In genomic region chr6:79869600-79870084, GRCh38 we compare ENCODE assay signal across 8 cellular contexts.
DNase-seq lines count a peak whose midpoint lies in the region; ATAC-seq and TF ChIP-seq lines count a peak whose summit lies in the region.

No MANE protein-coding gene starts in this region.

- H3K9me3 ChIP-seq in HCT116 (ENCODE audit: control insufficient read depth in 1 of 2, insufficient read depth in 1 of 2, low read depth in 1 of 2, low read length in 2 of 2) (no peaks in the 10 kb centered on the region), ovary (no peaks in the 10 kb centered on the region), thyroid gland (no peaks in the 10 kb centered on the region)

- CTCF ChIA-PET in HCT116 (lab: Charles Lee), result interaction anchor here (0.7 to 3.1 kb wide), 16 partner anchors 9 to 619 kb away, joined by 3 to 42 read pairs (median 3); partner anchors contain the start of gene LCA5

- TF ChIP-seq RAD21 in HCT116 (IDR thresholded peaks at IDR 0.05; ENCODE audit: low read depth), result peak; percentile 65

- peak overlapping the region; percentile 68 for H3K4me2 ChIP-seq in HCT116 (ENCODE audit: low read length)

- TF ChIP-seq EP300 in ovary (IDR thresholded peaks at IDR 0.05), result no peak

- BruUV-seq in HCT116 (replicated peaks; lab: Mats Ljungman, UMichigan), result no TSS peak

- ATAC-seq in HCT116, result peak; percentile 98

- WGBS in ovary, 3 donors, result 1% methylated on average over 20 of the region's 20 CpGs
- WGBS in thyroid gland, 2 donors, result 5 to 6% methylated on average over 10 to 18 of the region's 20 CpGs

- H2AFZ ChIP-seq in HCT116 (ENCODE audit: low read depth, low read length, poor library complexity, severe bottlenecking), result peak overlapping the region; percentile 98

- H3K27me3 ChIP-seq in HCT116 (ENCODE audit: insufficient read depth, low read length), result no peaks in the 10 kb centered on the region
- H3K27me3 ChIP-seq in ovary, result no peaks in the 10 kb centered on the region
- no peaks in the 10 kb centered on the region for H3K27me3 ChIP-seq in thyroid gland

- in situ Hi-C loops in SK-MEL-5 (cut with HindIII; ENCODE audit: low pct_unique_long_range_greater_than_20kb, low sequenced_read_pairs), result no loop called here

- POLR2A ChIA-PET in HCT116 (lab: Charles Lee), result no interaction called here

- H3K4me3 ChIP-seq in HCT116 (replicated peaks in 1 of 2; ENCODE audit: low read depth in 1 of 2, low read length in 2 of 2) (peak overlapping the region in 1 of 2 experiments; percentile 32; a peak in 2 of 4 replicates), ovary (no peak overlapping the region), thyroid gland (replicated peaks in 1 of 3) (no peak overlapping the region)

- intact Hi-C loops in HCT116 (cut with micrococcal nuclease) (loop anchor here (2.0 to 10.0 kb wide), 3 partner anchors 197 to 635 kb away; partner anchors contain the start of gene HMGN3), ovary (cut with DNase I) (no loop called here), thyroid gland (cut with DNase I) (no loop called here)

- H3K36me3 ChIP-seq in HCT116 (ENCODE audit: control insufficient read depth in 1 of 2, insufficient read depth in 2 of 2, low read length in 2 of 2) (no peaks in the 10 kb centered on the region), ovary (no peaks in the 10 kb centered on the region), thyroid gland (no peaks in the 10 kb centered on the region)

- RAD21 ChIA-PET in HCT116 (lab: Charles Lee; ENCODE audit: low non-redundant PET in 1 of 2, low total read pairs in 2 of 2, uncharacterized antibody in 2 of 2, unreplicated experiment in 2 of 2), result interaction anchor here in 1 of 2 experiments (0.8 to 1.0 kb wide), 2 partner anchors 91 to 224 kb away, joined by 3 to 4 read pairs; no protein-coding TSS in a partner anchor

- TF ChIP-seq POLR2A in HCT116 (IDR thresholded peaks at IDR 0.05; ENCODE audit: borderline replicate concordance, extremely low read depth, insufficient read depth, insufficient read length) (no peak), ovary (IDR thresholded peaks at IDR 0.05) (no peak), thyroid gland (IDR thresholded peaks at IDR 0.05) (no peak)

- no peaks in the 10 kb centered on the region for H3K9me2 ChIP-seq in HCT116 (ENCODE audit: insufficient read depth)

- H3K4me1 ChIP-seq in HCT116 (ENCODE audit: control insufficient read depth in 1 of 2, insufficient read depth in 2 of 2, low read length in 2 of 2) (peaks cover 0 to 21% of the 10 kb centered on the region in 2 experiments; a peak in 3 of 4 replicates), ovary (ENCODE audit: insufficient read depth) (peaks cover 5% of the 10 kb centered on the region), thyroid gland (peaks cover 3% of the 10 kb centered on the region in 2 donors)

- peak overlapping the region; percentile 15; the same call in 1 of the 2 replicates for H3K9ac ChIP-seq in HCT116 (ENCODE audit: low read length)

- no peaks in the 10 kb centered on the region for H4K20me1 ChIP-seq in HCT116 (ENCODE audit: insufficient read depth)

- H3K79me2 ChIP-seq in HCT116 (ENCODE audit: insufficient read depth, low read length), result no peaks in the 10 kb centered on the region

- peak; percentile 29 for DNase-seq in GM04504 (ENCODE audit: low read depth)
- peak; percentile 67 for DNase-seq in HCT116 (ENCODE audit: low read depth, low spot score)
- DNase-seq in M059J (ENCODE audit: low read depth), result peak; percentile 72
- peak; percentile 72 for DNase-seq in SK-MEL-5 (ENCODE audit: low read depth, low spot score)
- DNase-seq in activated naive CD4-positive, alpha-beta T cell (lab: John Stamatoyannopoulos, UW), result peak; percentile 33 to 65 (median 52)
- DNase-seq in germinal center (ENCODE audit: low spot score), result peak; percentile 84
- peak; percentile 63 to 79 (median 71) for DNase-seq in ovary
- peak; percentile 76 to 84 for DNase-seq in thyroid gland

- TF ChIP-seq CTCF in HCT116 (IDR thresholded peaks at IDR 0.05 in 2 of 3, conservative IDR thresholded peaks at IDR 0.05 in 1 of 3; ENCODE audit: borderline replicate concordance in 1 of 3, insufficient read depth in 1 of 3, low read depth in 2 of 3, low read length in 2 of 3) (peak; percentile 52 to 86 (median 82)), ovary (IDR thresholded peaks at IDR 0.05) (peak; percentile 50 to 67 (median 58)), thyroid gland (IDR thresholded peaks at IDR 0.05) (peak; percentile 70 to 94 (median 86))

- no peak overlapping the region for H3K27ac ChIP-seq in HCT116 (ENCODE audit: low read depth, low read length)
- no peak overlapping the region for H3K27ac ChIP-seq in ovary
- no peak overlapping the region for H3K27ac ChIP-seq in thyroid gland

TF ChIP-seq in HCT116, 20 proteins besides CTCF, POLR2A, EP300 and RAD21:
- TF ChIP-seq TCF7L2 (IDR thresholded peaks at IDR 0.05; ENCODE audit: borderline replicate concordance, extremely low read depth, insufficient read depth, insufficient read length) (peak; percentile 70), CBX3 (IDR thresholded peaks at IDR 0.05; ENCODE audit: low read depth) (peak; percentile 77; the same call in 1 of the 2 replicates), ELF1 (IDR thresholded peaks at IDR 0.05; ENCODE audit: borderline replicate concordance, low read depth) (peak; percentile 2; the same call in 1 of the 2 replicates), POLR2AphosphoS5 (IDR thresholded peaks at IDR 0.05; ENCODE audit: low read depth, low read length) (peak; percentile 50), SIN3A (IDR thresholded peaks at IDR 0.05; ENCODE audit: low read depth) (no peak), SP1 (IDR thresholded peaks at IDR 0.05; ENCODE audit: low read depth) (no peak), SRF (IDR thresholded peaks at IDR 0.05; ENCODE audit: low read depth) (0 out of 2 replicates have a peak, but pooled peaks have one; percentile 11), MAX (IDR thresholded peaks at IDR 0.05) (peak; percentile 93), EZH2phosphoT487 (IDR thresholded peaks at IDR 0.05; ENCODE audit: borderline replicate concordance) (no peak), ZFX (IDR thresholded peaks at IDR 0.05) (peak; percentile 59)

Comparison
In these comparisons a context has a peak if more than half of its experiments do, and no peak if none do; other contexts are left out.
1. DNase-seq: peak in every context shown above with its lines; median percentile 84 in germinal center; 80 in thyroid gland; 72 in M059J; 72 in SK-MEL-5; 71 in ovary; 67 in HCT116; 52 in activated naive CD4-positive, alpha-beta T cell; 29 in GM04504.